Comparison of ENCODE assay signal across 8 cellular contexts in the genomic region with DNA sequence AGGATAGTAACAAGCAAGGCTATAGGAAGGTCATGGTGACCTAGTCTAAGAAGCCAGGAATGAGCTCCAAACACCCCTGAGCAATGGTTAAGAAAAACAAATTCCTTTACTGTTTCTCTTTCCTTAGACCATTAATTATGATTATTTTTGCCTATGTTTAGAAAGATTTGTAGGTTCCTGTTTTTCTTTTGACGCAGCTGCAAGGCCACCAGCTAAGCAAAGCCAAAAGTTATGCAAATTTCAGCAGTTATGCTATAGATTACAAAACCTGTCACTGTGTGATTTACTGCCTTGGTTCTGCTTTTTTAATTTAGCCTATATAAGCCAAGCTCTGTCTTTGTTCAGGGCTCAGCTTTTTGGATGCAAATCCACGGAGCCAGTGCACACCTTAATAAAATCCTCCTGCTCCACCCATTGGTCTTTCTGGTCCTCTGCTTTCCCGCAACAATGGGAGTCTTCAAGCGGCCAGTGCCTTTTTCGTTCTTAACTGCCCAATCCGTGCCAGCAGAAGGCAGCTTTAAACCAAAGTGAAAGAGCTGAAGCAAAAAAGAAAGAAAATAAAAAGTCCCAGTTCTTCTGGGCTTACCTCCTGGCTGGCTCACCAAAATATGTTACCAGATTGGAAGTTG. TPM values are rescaled to one million over a fixed set of nuclear protein-coding genes. Genes with fewer than 3 reads are reported as not detected.
DNase-seq lines count a peak whose midpoint lies in the region; ATAC-seq and TF ChIP-seq lines count a peak whose summit lies in the region.

No MANE protein-coding gene starts in this region.

- DNase-seq in KG1 (lab: John Stamatoyannopoulos, UW) (peak; percentile 84), lung (ENCODE audit: low spot score) (no peak), aorta (no peak), occipital lobe (lab: John Stamatoyannopoulos, UW) (no peak), glomerular visceral epithelial cell (ENCODE audit: extremely low spot score) (no peak)
- no peak for DNase-seq in activated T-helper 1 cell treated with anti-CD3 and anti-CD28 coated beads, Interleukin-12 subunit alpha, Interleukin-12 subunit beta, Interleukin-2, Interleukin-4 antibody, amounts not matched to agents 30 ng/mL and 10 ng/mL and 1 ng/mL, durations not matched to agents 14 hours and 24 hours and 36 hours (ENCODE audit: low spot score)

- H3K36me3 Mint-ChIP-seq in activated T-helper 1 cell treated with anti-CD3 and anti-CD28 coated beads, Interleukin-12 subunit alpha, Interleukin-12 subunit beta, Interleukin-2, Interleukin-4 antibody, amounts not matched to agents 30 ng/mL and 10 ng/mL and 1 ng/mL, durations not matched to agents 14 hours and 24 hours and 36 hours (ENCODE audit: low read depth), result peaks cover 11% of the 10 kb centered on the region

- peak overlapping the region; percentile 86 for H3K4me3 Mint-ChIP-seq in activated T-helper 1 cell treated with anti-CD3 and anti-CD28 coated beads, Interleukin-12 subunit alpha, Interleukin-12 subunit beta, Interleukin-2, Interleukin-4 antibody, amounts not matched to agents 30 ng/mL and 10 ng/mL and 1 ng/mL, durations not matched to agents 14 hours and 24 hours and 36 hours

- H3K4me1 ChIP-seq in lung (ENCODE audit: control insufficient read depth in 2 of 2, insufficient read depth in 2 of 2, low read length in 2 of 2) (peaks cover 0 to 6% of the 10 kb centered on the region in 2 donors), aorta (ENCODE audit: control insufficient read depth in 1 of 2, insufficient read depth in 2 of 2, low read length in 2 of 2) (peaks cover 0 to 5% of the 10 kb centered on the region in 2 donors)

- intact Hi-C loops in activated T-helper 1 cell treated with anti-CD3 and anti-CD28 coated beads, Interleukin-12 subunit alpha, Interleukin-12 subunit beta, Interleukin-2, Interleukin-4 antibody, amounts not matched to agents 30 ng/mL and 10 ng/mL and 1 ng/mL, durations not matched to agents 14 hours and 24 hours and 36 hours (cut with micrococcal nuclease), result loop anchor here (5.0 kb wide), 3 partner anchors 550 to 700 kb away; a partner anchor contains a TSS
- intact Hi-C loops in aorta (cut with DNase I), result loop anchor here (5.0 to 10.0 kb wide), 2 partner anchors 355 to 357 kb away; no protein-coding TSS in a partner anchor

- H3K9me3 Mint-ChIP-seq in activated T-helper 1 cell treated with anti-CD3 and anti-CD28 coated beads, Interleukin-12 subunit alpha, Interleukin-12 subunit beta, Interleukin-2, Interleukin-4 antibody, amounts not matched to agents 30 ng/mL and 10 ng/mL and 1 ng/mL, durations not matched to agents 14 hours and 24 hours and 36 hours, result no peaks in the 10 kb centered on the region

- H3K9me3 ChIP-seq in lung (ENCODE audit: control insufficient read depth in 2 of 2, insufficient read depth in 1 of 2, low read length in 1 of 2) (peaks cover 0 to 2% of the 10 kb centered on the region in 2 donors), aorta (ENCODE audit: control insufficient read depth, low read length) (no peaks in the 10 kb centered on the region)

- H3K27ac ChIP-seq in lung (ENCODE audit: low read depth in 1 of 2, low read length in 1 of 2) (peak overlapping the region; percentile 28 to 88), aorta (ENCODE audit: low read depth in 1 of 2, low read length in 2 of 2) (peak overlapping the region; percentile 23 to 44)

- H3K36me3 ChIP-seq in lung (ENCODE audit: control insufficient read depth in 2 of 2, insufficient read depth in 2 of 2, low read length in 2 of 2) (no peaks in the 10 kb centered on the region), aorta (ENCODE audit: control insufficient read depth in 1 of 2, insufficient read depth in 2 of 2, low read length in 1 of 2) (no peaks in the 10 kb centered on the region)

- H3K27ac Mint-ChIP-seq in activated T-helper 1 cell treated with anti-CD3 and anti-CD28 coated beads, Interleukin-12 subunit alpha, Interleukin-12 subunit beta, Interleukin-2, Interleukin-4 antibody, amounts not matched to agents 30 ng/mL and 10 ng/mL and 1 ng/mL, durations not matched to agents 14 hours and 24 hours and 36 hours, result peak overlapping the region; percentile 84

- ATAC-seq in GM21529 (IDR thresholded peaks at IDR 0.05; ENCODE audit: unreplicated experiment), result peak; percentile 28
- ATAC-seq in lung (ENCODE audit: insufficient read depth, low FRiP score), result no peak
- ATAC-seq in aorta (ENCODE audit: low FRiP score), result no peak

- H3K27me3 Mint-ChIP-seq in activated T-helper 1 cell treated with anti-CD3 and anti-CD28 coated beads, Interleukin-12 subunit alpha, Interleukin-12 subunit beta, Interleukin-2, Interleukin-4 antibody, amounts not matched to agents 30 ng/mL and 10 ng/mL and 1 ng/mL, durations not matched to agents 14 hours and 24 hours and 36 hours (ENCODE audit: insufficient read depth), result no peaks in the 10 kb centered on the region

- TF ChIP-seq CTCF in GM12875 (IDR thresholded peaks at IDR 0.05; ENCODE audit: borderline replicate concordance, insufficient read depth, low read depth, low read length) (no peak), lung (IDR thresholded peaks at IDR 0.05; ENCODE audit: control extremely low read depth, extremely low read depth) (no peak)

- 11 to 28% methylated on average over 6 of the region's 6 CpGs for WGBS in lung, 2 donors
- 0 to 3% methylated on average over 6 of the region's 6 CpGs for WGBS in aorta, 2 donors

- H3K4me1 Mint-ChIP-seq in activated T-helper 1 cell treated with anti-CD3 and anti-CD28 coated beads, Interleukin-12 subunit alpha, Interleukin-12 subunit beta, Interleukin-2, Interleukin-4 antibody, amounts not matched to agents 30 ng/mL and 10 ng/mL and 1 ng/mL, durations not matched to agents 14 hours and 24 hours and 36 hours (ENCODE audit: low read depth), result peaks cover 41% of the 10 kb centered on the region

- H3K27me3 ChIP-seq in lung (ENCODE audit: control insufficient read depth, insufficient read depth) (no peaks in the 10 kb centered on the region), aorta (ENCODE audit: control insufficient read depth in 1 of 2, insufficient read depth in 2 of 2, low read length in 1 of 2) (no peaks in the 10 kb centered on the region)

- H3K4me3 ChIP-seq in GM12875 (ENCODE audit: low read depth, low read length) (peak overlapping the region; percentile 84), lung (peak overlapping the region; percentile 41), aorta (ENCODE audit: low read length in 2 of 2) (peak overlapping the region; percentile 35 to 58)

RNA-seq across cellular contexts. Expression of a gene that starts 1.4 kb away (rescaled TPM):
- total RNA-seq in activated T-helper 1 cell treated with anti-CD3 and anti-CD28 coated beads, Interleukin-12 subunit alpha, Interleukin-12 subunit beta, Interleukin-2, Interleukin-4 antibody, amounts not matched to agents 30 ng/mL and 10 ng/mL and 1 ng/mL, durations not matched to agents 14 hours and 24 hours and 36 hours, result 19.3 and 19.9 TPM in 2 replicates
- total RNA-seq in lung (10 to 100 TPM in 1 of 2 donors, 1 to 10 TPM in 1; 6.3 to 23.0 TPM), aorta (10 to 100 TPM; 10.4 to 13.5 TPM), occipital lobe (42.0 TPM)
- polyA plus RNA-seq in lung (1 to 10 TPM; 2.2 to 3.8 TPM), aorta (1 to 10 TPM; 1.1 to 3.9 TPM)
